Comparison of ENCODE assay signal across 11 cellular contexts in genomic region chr2:186129767-186130581, GRCh38.
DNase-seq lines count a peak whose midpoint lies in the region; ATAC-seq, FAIRE-seq and TF ChIP-seq lines count a peak whose summit lies in the region.
"Had no signal": no experiment of that assay in that cellular context is flagged by ENCODE, and none has a peak within 500 bp of the region (broad histone marks: within the 10 kb centered on the region; RNA-seq: fewer than 3 reads in every experiment).

No MANE protein-coding gene starts in this region.

- no peaks in the 10 kb centered on the region for H3K36me3 ChIP-seq in endothelial cell of umbilical vein (ENCODE audit: control insufficient read depth in 2 of 2, extremely low read depth in 1 of 2, insufficient read depth in 2 of 2, low read length in 2 of 2)
- H3K36me3 ChIP-seq: thoracic aorta had no signal

- H3K27me3 ChIP-seq in endothelial cell of umbilical vein (ENCODE audit: control insufficient read depth in 2 of 2, insufficient read depth in 2 of 2, low read length in 2 of 2) = no peaks in the 10 kb centered on the region

- H3K9ac ChIP-seq in endothelial cell of umbilical vein (replicated peaks; ENCODE audit: extremely low read depth, insufficient read depth, low read length) = peak overlapping the region; percentile 68

- peak overlapping the region; percentile 6 for H2AFZ ChIP-seq in endothelial cell of umbilical vein (ENCODE audit: low read depth, low read length)

- peak; percentile 43 for DNase-seq in HS-27A (ENCODE audit: low read depth)
- DNase-seq in NCI-H510A (lab: John Stamatoyannopoulos, UW) = peak; percentile 19
- peak; percentile 90 for DNase-seq in endothelial cell of umbilical vein (ENCODE audit: low read depth, low spot score)
- peak; percentile 50 for DNase-seq in renal cortical epithelial cell (ENCODE audit: low read depth)
- DNase-seq in effector CD8-positive, alpha-beta T cell (lab: John Stamatoyannopoulos, UW) = no peak
- no peak for DNase-seq in anterior cingulate cortex (lab: John Stamatoyannopoulos, UW)
- no peak for DNase-seq in T-helper 9 cell
- DNase-seq: activated CD4-positive, alpha-beta memory T cell treated with anti-CD3 and anti-CD28 coated beads for 36 hours had no signal

- TF ChIP-seq CTCF in endothelial cell of umbilical vein (IDR thresholded peaks at IDR 0.05; ENCODE audit: extremely low read depth in 1 of 2, insufficient read depth in 1 of 2, low read depth in 1 of 2, low read length in 2 of 2) = no peak

- H3K9me1 ChIP-seq in endothelial cell of umbilical vein (replicated peaks; ENCODE audit: control insufficient read depth, extremely low read depth, insufficient read depth, low read length) = no peaks in the 10 kb centered on the region

- POLR2A ChIA-PET in endothelial cell of umbilical vein (lab: Charles Lee) = no interaction called here

- dilution Hi-C loops in endothelial cell of umbilical vein (cut with MboI; ENCODE audit: extremely low pct_ligation_motif_present, low sequenced_read_pairs) = no loop called here

- no peaks in the 10 kb centered on the region for H3K79me2 ChIP-seq in endothelial cell of umbilical vein (ENCODE audit: control insufficient read depth, insufficient read depth, low read length)

- peak; percentile 77 for FAIRE-seq in endothelial cell of umbilical vein (lab: Jason Lieb, UNC)

- no peak overlapping the region for H3K4me3 ChIP-seq in endothelial cell of umbilical vein (replicated peaks in 1 of 3; ENCODE audit: insufficient read depth in 1 of 3, low read depth in 1 of 3, low read length in 3 of 3)
- H3K4me3 ChIP-seq: coronary artery, thoracic aorta had no signal

- H4K20me1 ChIP-seq in endothelial cell of umbilical vein (replicated peaks; ENCODE audit: control insufficient read depth, extremely low read depth, insufficient read depth, low read length) = no peaks in the 10 kb centered on the region

- no TSS peak for BruUV-seq in endothelial cell of umbilical vein (replicated peaks; lab: Mats Ljungman, UMichigan)

- intact Hi-C loops in endothelial cell of umbilical vein (cut with micrococcal nuclease) = loop anchor here (5.0 kb wide), 1 partner anchor 357 kb away; the partner anchor contains the start of gene ZC3H15

- ATAC-seq in HG03139 (IDR thresholded peaks at IDR 0.05; ENCODE audit: unreplicated experiment) = no peak

- TF ChIP-seq POLR2A in endothelial cell of umbilical vein (IDR thresholded peaks at IDR 0.05; ENCODE audit: low read depth, low read length) = no peak

- CTCF ChIA-PET in endothelial cell of umbilical vein (lab: Charles Lee) = interaction anchor here (0.8 to 2.3 kb wide), 10 partner anchors 9 to 391 kb away, joined by 3 to 12 read pairs (median 4); no protein-coding TSS in a partner anchor

- peak overlapping the region; percentile 74 for H3K4me2 ChIP-seq in endothelial cell of umbilical vein (ENCODE audit: insufficient read depth, low read length)

- H3K4me1 ChIP-seq in endothelial cell of umbilical vein (ENCODE audit: control insufficient read depth, extremely low read depth, insufficient read depth, low read length) = peaks cover 29% of the 10 kb centered on the region

- H3K9me3 ChIP-seq in endothelial cell of umbilical vein (replicated peaks; ENCODE audit: control insufficient read depth, insufficient read depth, low read length) = no peaks in the 10 kb centered on the region
- H3K9me3 ChIP-seq: thoracic aorta had no signal

- peak overlapping the region; percentile 75 for H3K27ac ChIP-seq in endothelial cell of umbilical vein (ENCODE audit: insufficient read depth, low read depth, low read length)
- H3K27ac ChIP-seq: coronary artery, thoracic aorta had no signal

TF ChIP-seq in endothelial cell of umbilical vein, 7 proteins besides CTCF, POLR2A, EP300 and RAD21:
- TF ChIP-seq FOS (IDR thresholded peaks at IDR 0.05; ENCODE audit: borderline replicate concordance, insufficient read depth, low read length) = peak; percentile 31
- peak; percentile 75 for TF ChIP-seq GATA2 (IDR thresholded peaks at IDR 0.05; ENCODE audit: insufficient read depth, insufficient read length, low read depth, low read length)
- TF ChIP-seq MYC (IDR thresholded peaks at IDR 0.05; ENCODE audit: low read depth, low read length) = no peak
- TF ChIP-seq JUN (IDR thresholded peaks at IDR 0.05; ENCODE audit: borderline replicate concordance, insufficient read depth, insufficient read length, low read depth) = peak; percentile 44

Comparison
In these comparisons a context has a peak if more than half of its experiments do, and no peak if none do; other contexts are left out.
1. DNase-seq: peak in HS-27A (single experiment), NCI-H510A (single experiment), endothelial cell of umbilical vein (single experiment) and renal cortical epithelial cell (single experiment); none in effector CD8-positive, alpha-beta T cell (single experiment), anterior cingulate cortex (0 of 58) and T-helper 9 cell (single experiment).